24 cellular contexts compared by ENCODE assay signal in genomic region chr3:184739594-184740505, GRCh38. TPM values are rescaled to one million over a fixed set of nuclear protein-coding genes. Genes with fewer than 3 reads are reported as not detected.
DNase-seq lines count a peak whose midpoint lies in the region; ATAC-seq and TF ChIP-seq lines count a peak whose summit lies in the region.
"Had no signal": no experiment of that assay in that cellular context is flagged by ENCODE, and none has a peak within 500 bp of the region (broad histone marks: within the 10 kb centered on the region; RNA-seq: fewer than 3 reads in every experiment).

No MANE protein-coding gene starts in this region.

- H3K4me1 ChIP-seq in BLaER1 treated with 17β-estradiol and CSF1 and Interleukin-3, amounts not matched to agents 10 nM and 100 nM, result peaks cover 0 to 53% (median 10%) of the 10 kb centered on the region in 10 experiments; a peak in 13 of 20 replicates
- peaks cover 39% of the 10 kb centered on the region for H3K4me1 ChIP-seq in PC-3 (ENCODE audit: insufficient read depth, low read length)
- H3K4me1 ChIP-seq: HAP-1, testis had no signal

- no peak overlapping the region for H3K27ac ChIP-seq in BLaER1 treated with 17β-estradiol and CSF1 and Interleukin-3, amounts not matched to agents 10 nM and 100 nM
- no peak overlapping the region for H3K27ac ChIP-seq in PC-3 (ENCODE audit: low read length)
- H3K27ac ChIP-seq in CD4-positive, alpha-beta T cell (ENCODE audit: low read depth, low read length), result no peak overlapping the region
- H3K27ac ChIP-seq: testis had no signal

- BruUV-seq in PC-3 (replicated peaks; lab: Mats Ljungman, UMichigan), result no TSS peak

- peak overlapping the region; percentile 78 for H3K27ac Mint-ChIP-seq in dendritic cell treated with granulocyte-macrophage colony-stimulating factor and Interleukin-4, amounts not matched to agents 40 ng/mL and 50 ng/mL, for 4 days
- peak overlapping the region; percentile 4 for H3K27ac Mint-ChIP-seq in nephron progenitor cell
- no peak overlapping the region for H3K27ac Mint-ChIP-seq in CD4-positive, alpha-beta T cell
- H3K27ac Mint-ChIP-seq: memory B cell had no signal

- no peak overlapping the region for H3K4me3 ChIP-seq in BLaER1 treated with 17β-estradiol and CSF1 and Interleukin-3, amounts not matched to agents 10 nM and 100 nM
- H3K4me3 ChIP-seq in PC-3 (ENCODE audit: low read length), result no peak overlapping the region
- H3K4me3 ChIP-seq: GM12878, HAP-1, testis had no signal

- peaks cover 60% of the 10 kb centered on the region for H3K4me1 Mint-ChIP-seq in dendritic cell treated with granulocyte-macrophage colony-stimulating factor and Interleukin-4, amounts not matched to agents 40 ng/mL and 50 ng/mL, for 4 days (ENCODE audit: low read depth)
- H3K4me1 Mint-ChIP-seq in nephron progenitor cell, result peaks cover 73% of the 10 kb centered on the region
- H3K4me1 Mint-ChIP-seq in CD4-positive, alpha-beta T cell (ENCODE audit: low read depth), result no peaks in the 10 kb centered on the region
- H3K4me1 Mint-ChIP-seq: memory B cell had no signal

- CTCF ChIA-PET in PC-3 (lab: Charles Lee), result interaction anchor here (1.6 kb wide), 1 partner anchor 179 kb away, joined by 10 read pairs; the partner anchor contains the start of gene EPHB3
- CTCF ChIA-PET in CD4-positive, alpha-beta T cell (lab: Charles Lee), result no interaction called here

- peaks cover 5% of the 10 kb centered on the region for H3F3A ChIP-seq in PC-3 (ENCODE audit: low read length, unreplicated experiment)

- no peak overlapping the region for H3K4me3 Mint-ChIP-seq in dendritic cell treated with granulocyte-macrophage colony-stimulating factor and Interleukin-4, amounts not matched to agents 40 ng/mL and 50 ng/mL, for 4 days
- H3K4me3 Mint-ChIP-seq in nephron progenitor cell, result no peak overlapping the region
- no peak overlapping the region for H3K4me3 Mint-ChIP-seq in CD4-positive, alpha-beta T cell
- H3K4me3 Mint-ChIP-seq: brain, memory B cell had no signal

- no peak for DNase-seq in PC-3
- no peak for DNase-seq in nephron progenitor cell
- DNase-seq in KG1 (lab: John Stamatoyannopoulos, UW), result no peak
- DNase-seq in NCI-H524 (lab: John Stamatoyannopoulos, UW), result no peak
- no peak for DNase-seq in CD4-positive, alpha-beta T cell
- no peak for DNase-seq in SKM-1 treated with dmso at 0.1 percent for 144 hours (lab: John Stamatoyannopoulos, UW; ENCODE audit: unreplicated experiment)
- DNase-seq: activated naive CD4-positive, alpha-beta T cell; activated T-cell treated with anti-CD3 and anti-CD28 coated beads for 4 hours; C1 segment of cervical spinal cord; Calu3; NCI-H2081; NCI-H345; NCI-H82; Right ventricle myocardium superior; SW 1271; T1000; testis had no signal

- POLR2A ChIA-PET in PC-3 (lab: Charles Lee; ENCODE audit: unreplicated experiment), result interaction anchor here (0.8 kb wide), 1 partner anchor 178 kb away, joined by 5 read pairs; the partner anchor contains the start of gene EPHB3
- POLR2A ChIA-PET in CD4-positive, alpha-beta T cell (lab: Charles Lee), result interaction anchor here (1.3 kb wide), 1 partner anchor 178 kb away, joined by 3 read pairs; the partner anchor contains the start of gene EPHB3

- H3K9me3 Mint-ChIP-seq in dendritic cell treated with granulocyte-macrophage colony-stimulating factor and Interleukin-4, amounts not matched to agents 40 ng/mL and 50 ng/mL, for 4 days, result no peaks in the 10 kb centered on the region
- no peaks in the 10 kb centered on the region for H3K9me3 Mint-ChIP-seq in nephron progenitor cell
- no peaks in the 10 kb centered on the region for H3K9me3 Mint-ChIP-seq in CD4-positive, alpha-beta T cell
- H3K9me3 Mint-ChIP-seq: brain, memory B cell had no signal

- no peaks in the 10 kb centered on the region for H3K27me3 ChIP-seq in BLaER1 treated with 17β-estradiol and CSF1 and Interleukin-3, amounts not matched to agents 10 nM and 100 nM
- no peaks in the 10 kb centered on the region for H3K27me3 ChIP-seq in PC-3 (ENCODE audit: low read length)
- no peaks in the 10 kb centered on the region for H3K27me3 ChIP-seq in CD4-positive, alpha-beta T cell (ENCODE audit: control insufficient read depth, insufficient read depth, low read length)
- H3K27me3 ChIP-seq: testis had no signal

- no peaks in the 10 kb centered on the region for H3K36me3 ChIP-seq in BLaER1 treated with 17β-estradiol and CSF1 and Interleukin-3, amounts not matched to agents 10 nM and 100 nM
- no peaks in the 10 kb centered on the region for H3K36me3 ChIP-seq in PC-3 (ENCODE audit: low read depth, low read length)
- H3K36me3 ChIP-seq: HAP-1 had no signal

- no peak overlapping the region for H3K9ac ChIP-seq in BLaER1 treated with 17β-estradiol and CSF1 and Interleukin-3, amounts not matched to agents 10 nM and 100 nM
- no peak overlapping the region for H3K9ac ChIP-seq in PC-3 (ENCODE audit: low read length)

- intact Hi-C loops in PC-3 (cut with micrococcal nuclease), result no loop called here
- intact Hi-C loops in dendritic cell treated with granulocyte-macrophage colony-stimulating factor and Interleukin-4, amounts not matched to agents 40 ng/mL and 50 ng/mL, for 4 days (cut with micrococcal nuclease), result no loop called here
- intact Hi-C loops in CD4-positive, alpha-beta T cell (cut with DNase I, micrococcal nuclease), result no loop called here

- H3K36me3 Mint-ChIP-seq in dendritic cell treated with granulocyte-macrophage colony-stimulating factor and Interleukin-4, amounts not matched to agents 40 ng/mL and 50 ng/mL, for 4 days (ENCODE audit: low read depth), result no peaks in the 10 kb centered on the region
- H3K36me3 Mint-ChIP-seq in nephron progenitor cell (ENCODE audit: low read depth), result no peaks in the 10 kb centered on the region
- no peaks in the 10 kb centered on the region for H3K36me3 Mint-ChIP-seq in CD4-positive, alpha-beta T cell (ENCODE audit: low read depth)
- H3K36me3 Mint-ChIP-seq: brain, memory B cell had no signal

- no peaks in the 10 kb centered on the region for H3K9me3 ChIP-seq in BLaER1 treated with 17β-estradiol and CSF1 and Interleukin-3, amounts not matched to agents 10 nM and 100 nM (replicated peaks in 1 of 11)
- H3K9me3 ChIP-seq in PC-3 (ENCODE audit: low read length), result no peaks in the 10 kb centered on the region
- H3K9me3 ChIP-seq in CD4-positive, alpha-beta T cell (ENCODE audit: control insufficient read depth, low read length), result no peaks in the 10 kb centered on the region
- H3K9me3 ChIP-seq: HAP-1, testis had no signal

- H2AFZ ChIP-seq in PC-3 (ENCODE audit: low read length), result no peak overlapping the region

- ATAC-seq in PC-3, result no peak
- ATAC-seq in CD4-positive, alpha-beta T cell (ENCODE audit: poor library complexity), result no peak
- ATAC-seq: left colon had no signal

- no peaks in the 10 kb centered on the region for H3K9me2 ChIP-seq in PC-3 (replicated peaks; ENCODE audit: low read length)

- no peaks in the 10 kb centered on the region for H3K79me2 ChIP-seq in PC-3 (ENCODE audit: low read length)

- no peak for TF ChIP-seq CTCF in PC-3 (conservative IDR thresholded peaks at IDR 0.05; ENCODE audit: low read depth, low read length)
- TF ChIP-seq CTCF in nephron progenitor cell (IDR thresholded peaks at IDR 0.05), result no peak
- TF ChIP-seq CTCF in CD4-positive, alpha-beta T cell (IDR thresholded peaks at IDR 0.05), result no peak

- H4K20me1 ChIP-seq in BLaER1 treated with 17β-estradiol and CSF1 and Interleukin-3, amounts not matched to agents 10 nM and 100 nM, result no peaks in the 10 kb centered on the region
- H4K20me1 ChIP-seq in PC-3 (ENCODE audit: low read length), result no peaks in the 10 kb centered on the region

- H3K4me2 ChIP-seq in BLaER1 treated with 17β-estradiol and CSF1 and Interleukin-3, amounts not matched to agents 10 nM and 100 nM, result peak overlapping the region in 9 of 11 experiments; percentile 7 to 77 (median 62); a peak in 14 of 22 replicates
- peak overlapping the region; percentile 46 for H3K4me2 ChIP-seq in PC-3 (ENCODE audit: low read length)

- H3K27me3 Mint-ChIP-seq in dendritic cell treated with granulocyte-macrophage colony-stimulating factor and Interleukin-4, amounts not matched to agents 40 ng/mL and 50 ng/mL, for 4 days, result peaks cover 21% of the 10 kb centered on the region
- H3K27me3 Mint-ChIP-seq in nephron progenitor cell (ENCODE audit: low read depth, poor library complexity), result peaks cover 12% of the 10 kb centered on the region
- peaks cover 4% of the 10 kb centered on the region for H3K27me3 Mint-ChIP-seq in CD4-positive, alpha-beta T cell

RNA-seq across cellular contexts. Expression of gene MAGEF1, which starts 28.0 kb away (rescaled TPM):
- total RNA-seq in PC-3 (2014; rRNA removed), result 43.6 and 57.4 TPM in 2 replicates
- 1 to 10 TPM; 5.8 to 6.1 TPM for total RNA-seq in CD4-positive, alpha-beta T cell
